In genomic region chr10:18401416-18402195, GRCh38 we compare ENCODE assay signal across 1 cellular context.
TF ChIP-seq lines count a peak whose summit lies in the region.

No MANE protein-coding gene starts in this region.

TF ChIP-seq in GM12878, 131 proteins besides CTCF, POLR2A, EP300 and RAD21 (continued from another document):
- TF ChIP-seq MLLT1 (IDR thresholded peaks at IDR 0.05): peak; percentile 68; the same call in 1 of the 2 replicates
